In genomic region chr14:34075095-34075744, GRCh38 we compare ENCODE assay signal across 16 cellular contexts.
DNase-seq lines count a peak whose midpoint lies in the region; ATAC-seq, FAIRE-seq and TF ChIP-seq lines count a peak whose summit lies in the region.
"Had no signal": no experiment of that assay in that cellular context is flagged by ENCODE, and none has a peak within 500 bp of the region (broad histone marks: within the 10 kb centered on the region; RNA-seq: fewer than 3 reads in every experiment).

No MANE protein-coding gene starts in this region.

- no peaks in the 10 kb centered on the region for H3K36me3 ChIP-seq in K562 (ENCODE audit: control insufficient read depth, insufficient read depth, low read length)
- H3K36me3 ChIP-seq in aorta (ENCODE audit: control insufficient read depth in 1 of 2, insufficient read depth in 2 of 2, low read length in 1 of 2): no peaks in the 10 kb centered on the region
- H3K36me3 ChIP-seq: brain microvascular endothelial cell, stomach had no signal

- H3K27ac ChIP-seq in K562 (ENCODE audit: extremely low read depth, low read depth, low read length) (no peak overlapping the region), aorta (ENCODE audit: low read depth in 1 of 2, low read length in 2 of 2) (no peak overlapping the region)
- H3K27ac ChIP-seq: brain microvascular endothelial cell, stomach had no signal

- H3K9me1 ChIP-seq in K562 (ENCODE audit: control insufficient read depth, insufficient read depth, low read length): no peaks in the 10 kb centered on the region

- H3K27me3 ChIP-seq in K562 (ENCODE audit: control insufficient read depth in 2 of 2, insufficient read depth in 2 of 2, low read length in 2 of 2) (no peaks in the 10 kb centered on the region), aorta (ENCODE audit: control insufficient read depth in 1 of 2, insufficient read depth in 2 of 2, low read length in 1 of 2) (no peaks in the 10 kb centered on the region)
- H3K27me3 ChIP-seq: brain microvascular endothelial cell, stomach had no signal

- H3K79me2 ChIP-seq in K562 (ENCODE audit: control insufficient read depth, insufficient read depth, low read length): no peaks in the 10 kb centered on the region

- 45% methylated on average over 2 of the region's 3 CpGs for WGBS in K562 (ENCODE audit: insufficient coverage, low coverage, missing lambda C conversion rate)
- WGBS in aorta, 2 donors: 58 to 66% methylated on average over 3 of the region's 3 CpGs

- DNase-seq in NCI-H82 (lab: John Stamatoyannopoulos, UW): peak; percentile 5
- DNase-seq in NCI-H82 treated with DMSO at 0.1 percent for 48 hours (lab: John Stamatoyannopoulos, UW; ENCODE audit: unreplicated experiment): no peak
- no peak for DNase-seq in K562 (ENCODE audit: extremely low read depth in 1 of 4, low spot score in 3 of 4)
- no peak for DNase-seq in aorta
- DNase-seq in HUDEP-2 (lab: John Stamatoyannopoulos, UW; ENCODE audit: unreplicated experiment in 76 of 76): no peak
- no peak for DNase-seq in omental fat pad (ENCODE audit: low spot score)
- DNase-seq: ACHN; activated naive CD4-positive, alpha-beta T cell treated with anti-CD3 and anti-CD28 coated beads, Interleukin-2, amount 50 U/mL, for 16 hours; brain microvascular endothelial cell; head of caudate nucleus; posterior cingulate gyrus; stomach had no signal

- BruUV-seq in K562 (replicated peaks; lab: Mats Ljungman, UMichigan): no TSS peak

- no peak for TF ChIP-seq RAD21 in K562 (CRISPR knock-in tag; conservative IDR thresholded peaks at IDR 0.05 in 1 of 2, IDR thresholded peaks at IDR 0.05 in 1 of 2)

- CTCF ChIA-PET in K562 (lab: Yijun Ruan, JAX; ENCODE audit: low intra/inter-chr PET ratio): no interaction called here

- no peak overlapping the region for H3K4me2 ChIP-seq in K562 (ENCODE audit: insufficient read depth, low read length)
- H3K4me2 ChIP-seq: smooth muscle cell had no signal

- H3K4me3 ChIP-seq in K562: no peak overlapping the region
- no peak overlapping the region for H3K4me3 ChIP-seq in aorta (ENCODE audit: low read length in 2 of 2)
- H3K4me3 ChIP-seq: smooth muscle cell, stomach had no signal

- H3K9me3 ChIP-seq in K562 (replicated peaks; ENCODE audit: control insufficient read depth, insufficient read depth, low read depth, low read length) (peaks cover 5% of the 10 kb centered on the region), aorta (ENCODE audit: control insufficient read depth, low read length) (no peaks in the 10 kb centered on the region)

- no peak for TF ChIP-seq CTCF in K562 (IDR thresholded peaks at IDR 0.05 in 2 of 3, conservative IDR thresholded peaks at IDR 0.05 in 1 of 3; ENCODE audit: insufficient read depth in 2 of 3, low read depth in 1 of 3, low read length in 3 of 3)
- no peak for TF ChIP-seq CTCF in omental fat pad (IDR thresholded peaks at IDR 0.05)

- H2AFZ ChIP-seq in K562 (ENCODE audit: low read depth, low read length): peak overlapping the region; percentile 64; the same call in 1 of the 2 replicates

- no peak for TF ChIP-seq EP300 in K562 (IDR thresholded peaks at IDR 0.05; ENCODE audit: low read length)

- intact Hi-C loops in K562 (cut with micrococcal nuclease) (no loop called here), aorta (cut with DNase I) (no loop called here)

- H4K20me1 ChIP-seq in K562 (replicated peaks; ENCODE audit: control insufficient read depth, insufficient read depth, low read length): no peaks in the 10 kb centered on the region

- TF ChIP-seq POLR2A in K562 (conservative IDR thresholded peaks at IDR 0.05): no peak

- peak; percentile 64 for ATAC-seq in GM21786 (IDR thresholded peaks at IDR 0.05; ENCODE audit: unreplicated experiment)
- ATAC-seq in HG03442 (IDR thresholded peaks at IDR 0.05; ENCODE audit: unreplicated experiment): peak; percentile 70
- ATAC-seq in K562: no peak
- ATAC-seq in aorta (ENCODE audit: low FRiP score): no peak
- ATAC-seq in omental fat pad (ENCODE audit: low FRiP score): no peak
- ATAC-seq: esophagus mucosa had no signal

- in situ Hi-C loops in K562 (cut with MboI): no loop called here

- POLR2A ChIA-PET in K562 (lab: Yijun Ruan, JAX): no interaction called here

- no peak for FAIRE-seq in K562 (lab: Jason Lieb, UNC)

- H3K9ac ChIP-seq in K562 (ENCODE audit: insufficient read depth in 1 of 2, low read depth in 2 of 2, low read length in 2 of 2): no peak overlapping the region

- H3K4me1 ChIP-seq in K562 (replicated peaks in 1 of 2; ENCODE audit: control insufficient read depth in 2 of 2, insufficient read depth in 2 of 2, low read length in 2 of 2) (peaks cover 3 to 8% of the 10 kb centered on the region in 2 experiments; a peak in 3 of 5 replicates), aorta (ENCODE audit: control insufficient read depth in 1 of 2, insufficient read depth in 2 of 2, low read length in 2 of 2) (no peaks in the 10 kb centered on the region)

TF ChIP-seq in K562, 482 proteins besides CTCF, POLR2A, EP300 and RAD21:
- TF ChIP-seq ZNF384 (IDR thresholded peaks at IDR 0.05; ENCODE audit: low read depth, low read length) (peak; percentile 40; the same call in 1 of the 2 replicates), TGIF2 (CRISPR knock-in tag; IDR thresholded peaks at IDR 0.05) (no peak), MYNN (IDR thresholded peaks at IDR 0.05) (0 out of 2 replicates have a peak, but pooled peaks have one; percentile 41), MYNN (CRISPR knock-in tag; IDR thresholded peaks at IDR 0.05) (no peak)

Comparison
In these comparisons a context has a peak if more than half of its experiments do, and no peak if none do; other contexts are left out.
1. ATAC-seq: peak in GM21786 (single experiment) and HG03442 (single experiment); none in K562 (single experiment), aorta (single experiment) and omental fat pad (single experiment).